In genomic region chr20:45119556-45120266, GRCh38 we compare ENCODE assay signal across 2 cellular contexts.
TF ChIP-seq lines count a peak whose summit lies in the region.

No MANE protein-coding gene starts in this region.

TF ChIP-seq in IMR-90, 13 proteins besides CTCF, POLR2A, EP300 and RAD21:
- TF ChIP-seq MAZ (IDR thresholded peaks at IDR 0.05; ENCODE audit: borderline replicate concordance, low read depth, low read length), result no peak
- peak; percentile 60 for TF ChIP-seq CEBPB (IDR thresholded peaks at IDR 0.05; ENCODE audit: low read depth, low read length)
TF ChIP-seq in IMR-90: peak in this region for 1.

TF ChIP-seq in K562, 482 proteins besides CTCF, POLR2A, EP300 and RAD21:
- TF ChIP-seq FOXO4 (CRISPR knock-in tag; IDR thresholded peaks at IDR 0.05) (no peak), ZEB2 (IDR thresholded peaks at IDR 0.05) (no peak), SIX5 (IDR thresholded peaks at IDR 0.05; ENCODE audit: borderline replicate concordance in 1 of 2, insufficient read depth in 1 of 2, low read depth in 1 of 2, low read length in 2 of 2) (no peak), HMG20B (CRISPR knock-in tag; IDR thresholded peaks at IDR 0.05) (no peak), CEBPB (tag; IDR thresholded peaks at IDR 0.05) (0 out of 2 replicates have a peak, but pooled peaks have one; percentile 33)
